Comparison of ENCODE assay signal across 26 cellular contexts in genomic region chr18:59352250-59352855, GRCh38. TPM values are rescaled to one million over a fixed set of nuclear protein-coding genes. Genes with fewer than 3 reads are reported as not detected.
DNase-seq lines count a peak whose midpoint lies in the region; ATAC-seq and TF ChIP-seq lines count a peak whose summit lies in the region.
"Had no signal": no experiment of that assay in that cellular context is flagged by ENCODE, and none has a peak within 500 bp of the region (broad histone marks: within the 10 kb centered on the region; RNA-seq: fewer than 3 reads in every experiment).

No MANE protein-coding gene starts in this region.

- no peak overlapping the region for H3K27ac ChIP-seq in CD8-positive, alpha-beta memory T cell (ENCODE audit: low read depth, low read length)
- H3K27ac ChIP-seq: C4-2B, heart left ventricle, sigmoid colon, thoracic aorta had no signal

- no peaks in the 10 kb centered on the region for H3K27me3 ChIP-seq in CD8-positive, alpha-beta memory T cell (ENCODE audit: insufficient read depth, low read length, poor library complexity, severe bottlenecking)
- H3K27me3 ChIP-seq: heart left ventricle, sigmoid colon had no signal

- DNase-seq in activated CD4-positive, alpha-beta T cell treated with anti-CD3 and anti-CD28 coated beads, Interleukin-2, amount 10 ng/mL, durations not matched to agents 24 days and 14 days = no peak
- no peak for DNase-seq in activated CD4-positive, alpha-beta T cell treated with anti-CD3 and anti-CD28 coated beads, Interleukin-2, amount 50 U/mL, for 4 hours
- DNase-seq in T-helper 17 cell = no peak
- DNase-seq in nephron progenitor cell = no peak
- no peak for DNase-seq in NCI-H2029 treated with DMSO at 0.1 percent for 48 hours (lab: John Stamatoyannopoulos, UW)
- no peak for DNase-seq in CD8-positive, alpha-beta memory T cell
- DNase-seq: activated CD8-positive, alpha-beta memory T cell treated with anti-CD3 and anti-CD28 coated beads for 24 hours; effector CD4-positive, alpha-beta T cell; H7; heart left ventricle; NCI-H1092 treated with DMSO at 0.1 percent for 48 hours; NCI-H2171 treated with DMSO at 0.1 percent for 48 hours; NK-92 treated with Interleukin-12 subunit alpha and Interleukin-12 subunit beta, amount 100 ng/mL, for 24 hours; Right ventricle myocardium superior; sigmoid colon; stimulated activated CD4-positive, alpha-beta T cell treated with anti-CD3 and anti-CD28 coated beads, Interleukin-2, amount 100 ng/mL, for 24 hours had no signal

- TF ChIP-seq CTCF in nephron progenitor cell (IDR thresholded peaks at IDR 0.05) = no peak

- H3K36me3 ChIP-seq in CD8-positive, alpha-beta memory T cell (ENCODE audit: insufficient read depth, low read length) = peaks cover 38% of the 10 kb centered on the region

- CTCF ChIA-PET in CD8-positive, alpha-beta memory T cell (lab: Charles Lee) = interaction anchor here (1.2 kb wide), 1 partner anchor 43 kb away, joined by 4 read pairs; no protein-coding TSS in a partner anchor

- POLR2A ChIA-PET in CD8-positive, alpha-beta memory T cell (lab: Charles Lee) = no interaction called here

- no peaks in the 10 kb centered on the region for H3K9me3 Mint-ChIP-seq in activated CD4-positive, alpha-beta T cell treated with anti-CD3 and anti-CD28 coated beads, Interleukin-2, amount 10 ng/mL, durations not matched to agents 24 days and 14 days
- no peaks in the 10 kb centered on the region for H3K9me3 Mint-ChIP-seq in nephron progenitor cell
- H3K9me3 Mint-ChIP-seq in CD8-positive, alpha-beta memory T cell = no peaks in the 10 kb centered on the region
- H3K9me3 Mint-ChIP-seq: activated naive CD4-positive, alpha-beta T cell treated with anti-CD3 and anti-CD28 coated beads, Interleukin-2, amount 50 U/mL, for 72 hours; mesothelial cell of epicardium had no signal

- H3K4me1 ChIP-seq in CD8-positive, alpha-beta memory T cell (ENCODE audit: insufficient read depth, low read length) = peaks cover 3% of the 10 kb centered on the region

- H3K9me3 ChIP-seq in T-helper 17 cell (ENCODE audit: control insufficient read depth, low read length, poor library complexity, severe bottlenecking) = no peaks in the 10 kb centered on the region
- no peaks in the 10 kb centered on the region for H3K9me3 ChIP-seq in CD8-positive, alpha-beta memory T cell (ENCODE audit: low read length)
- H3K9me3 ChIP-seq: heart left ventricle, sigmoid colon, thoracic aorta had no signal

- H3K4me1 Mint-ChIP-seq in activated CD4-positive, alpha-beta T cell treated with anti-CD3 and anti-CD28 coated beads, Interleukin-2, amount 10 ng/mL, durations not matched to agents 24 days and 14 days = peaks cover 45% of the 10 kb centered on the region
- peaks cover 18% of the 10 kb centered on the region for H3K4me1 Mint-ChIP-seq in T-helper 17 cell
- peaks cover 14% of the 10 kb centered on the region for H3K4me1 Mint-ChIP-seq in nephron progenitor cell
- peaks cover 16 to 41% (median 31%) of the 10 kb centered on the region in 3 donors for H3K4me1 Mint-ChIP-seq in CD8-positive, alpha-beta memory T cell

- peaks cover 68% of the 10 kb centered on the region for H3K36me3 Mint-ChIP-seq in activated CD4-positive, alpha-beta T cell treated with anti-CD3 and anti-CD28 coated beads, Interleukin-2, amount 10 ng/mL, durations not matched to agents 24 days and 14 days (ENCODE audit: low read depth)
- peaks cover 14% of the 10 kb centered on the region for H3K36me3 Mint-ChIP-seq in T-helper 17 cell (ENCODE audit: low read depth)
- peaks cover 71% of the 10 kb centered on the region for H3K36me3 Mint-ChIP-seq in nephron progenitor cell (ENCODE audit: low read depth)
- peaks cover 9 to 74% (median 44%) of the 10 kb centered on the region in 3 donors for H3K36me3 Mint-ChIP-seq in CD8-positive, alpha-beta memory T cell

- H3K27ac Mint-ChIP-seq in activated CD4-positive, alpha-beta T cell treated with anti-CD3 and anti-CD28 coated beads, Interleukin-2, amount 10 ng/mL, durations not matched to agents 24 days and 14 days = peak overlapping the region; percentile 76
- peak overlapping the region; percentile 37 for H3K27ac Mint-ChIP-seq in T-helper 17 cell
- peak overlapping the region; percentile 53 for H3K27ac Mint-ChIP-seq in nephron progenitor cell
- peak overlapping the region in 3 of 8 donors; percentile 22 to 88 (median 69) for H3K27ac Mint-ChIP-seq in CD8-positive, alpha-beta memory T cell
- H3K27ac Mint-ChIP-seq: mesothelial cell of epicardium had no signal

- no peak overlapping the region for H3K4me3 ChIP-seq in CD8-positive, alpha-beta memory T cell (ENCODE audit: low read length)
- H3K4me3 ChIP-seq: heart left ventricle, sigmoid colon, thoracic aorta had no signal

- peak; percentile 54 for ATAC-seq in GM19043 (IDR thresholded peaks at IDR 0.05; ENCODE audit: low read depth, unreplicated experiment)
- ATAC-seq in T-helper 17 cell = no peak
- no peak for ATAC-seq in HG03045 (IDR thresholded peaks at IDR 0.05; ENCODE audit: unreplicated experiment)

- H3K27me3 Mint-ChIP-seq in activated CD4-positive, alpha-beta T cell treated with anti-CD3 and anti-CD28 coated beads, Interleukin-2, amount 10 ng/mL, durations not matched to agents 24 days and 14 days = no peaks in the 10 kb centered on the region
- H3K27me3 Mint-ChIP-seq in T-helper 17 cell = no peaks in the 10 kb centered on the region
- H3K27me3 Mint-ChIP-seq in nephron progenitor cell (ENCODE audit: low read depth, poor library complexity) = no peaks in the 10 kb centered on the region
- H3K27me3 Mint-ChIP-seq in CD8-positive, alpha-beta memory T cell = no peaks in the 10 kb centered on the region

- intact Hi-C loops in activated CD4-positive, alpha-beta T cell treated with anti-CD3 and anti-CD28 coated beads, Interleukin-2, amount 10 ng/mL, durations not matched to agents 24 days and 14 days (cut with micrococcal nuclease) = loop anchor here (10.0 kb wide), 3 partner anchors 678 to 1518 kb away; partner anchors contain the start of gene MALT1

- peak overlapping the region; percentile 10 for H3K4me3 Mint-ChIP-seq in activated CD4-positive, alpha-beta T cell treated with anti-CD3 and anti-CD28 coated beads, Interleukin-2, amount 10 ng/mL, durations not matched to agents 24 days and 14 days
- H3K4me3 Mint-ChIP-seq in T-helper 17 cell (peak overlapping the region; percentile 33), nephron progenitor cell (no peak overlapping the region)
- no peak overlapping the region for H3K4me3 Mint-ChIP-seq in CD8-positive, alpha-beta memory T cell
- H3K4me3 Mint-ChIP-seq: mesothelial cell of epicardium had no signal

RNA-seq across cellular contexts. Expression of gene LMAN1, which starts 6.7 kb away (rescaled TPM):
- 141 and 148 TPM in 2 replicates for total RNA-seq in activated CD4-positive, alpha-beta T cell treated with anti-CD3 and anti-CD28 coated beads, Interleukin-2, amount 10 ng/mL, durations not matched to agents 24 days and 14 days
- total RNA-seq in T-helper 17 cell = 10 to 100 TPM; 47.2 to 58.1 TPM
- total RNA-seq in CD8-positive, alpha-beta memory T cell = 10 to 100 TPM; 96.5 to 99.3 TPM
- polyA plus RNA-seq in CD8-positive, alpha-beta memory T cell = 37.8 TPM

RNA-seq across cellular contexts. Expression of gene CPLX4, which starts 33.9 kb away (rescaled TPM):
- not detected in 2 replicates for total RNA-seq in activated CD4-positive, alpha-beta T cell treated with anti-CD3 and anti-CD28 coated beads, Interleukin-2, amount 10 ng/mL, durations not matched to agents 24 days and 14 days
- total RNA-seq in T-helper 17 cell = not detected
- total RNA-seq in CD8-positive, alpha-beta memory T cell = not detected
- not detected for polyA plus RNA-seq in CD8-positive, alpha-beta memory T cell
- total RNA-seq: A172; activated naive CD4-positive, alpha-beta T cell treated with anti-CD3 and anti-CD28 coated beads, Interleukin-2, amount 50 U/mL, for 72 hours; bronchial epithelial cell; Daoy; H7; heart left ventricle; mesothelial cell of epicardium; Right ventricle myocardium superior; thoracic aorta had no signal
- polyA plus RNA-seq: heart left ventricle, keratinocyte, sigmoid colon had no signal

Comparison
In these comparisons a context has a peak if more than half of its experiments do, and no peak if none do; other contexts are left out.
1. H3K4me3 Mint-ChIP-seq: peak in activated CD4-positive, alpha-beta T cell treated with anti-CD3 and anti-CD28 coated beads, Interleukin-2, amount 10 ng/mL, durations not matched to agents 24 days and 14 days (single experiment) and T-helper 17 cell (single experiment); none in nephron progenitor cell (single experiment) and CD8-positive, alpha-beta memory T cell (0 of 7).